Comparison of ENCODE assay signal across 1 cellular context in the genomic region with DNA sequence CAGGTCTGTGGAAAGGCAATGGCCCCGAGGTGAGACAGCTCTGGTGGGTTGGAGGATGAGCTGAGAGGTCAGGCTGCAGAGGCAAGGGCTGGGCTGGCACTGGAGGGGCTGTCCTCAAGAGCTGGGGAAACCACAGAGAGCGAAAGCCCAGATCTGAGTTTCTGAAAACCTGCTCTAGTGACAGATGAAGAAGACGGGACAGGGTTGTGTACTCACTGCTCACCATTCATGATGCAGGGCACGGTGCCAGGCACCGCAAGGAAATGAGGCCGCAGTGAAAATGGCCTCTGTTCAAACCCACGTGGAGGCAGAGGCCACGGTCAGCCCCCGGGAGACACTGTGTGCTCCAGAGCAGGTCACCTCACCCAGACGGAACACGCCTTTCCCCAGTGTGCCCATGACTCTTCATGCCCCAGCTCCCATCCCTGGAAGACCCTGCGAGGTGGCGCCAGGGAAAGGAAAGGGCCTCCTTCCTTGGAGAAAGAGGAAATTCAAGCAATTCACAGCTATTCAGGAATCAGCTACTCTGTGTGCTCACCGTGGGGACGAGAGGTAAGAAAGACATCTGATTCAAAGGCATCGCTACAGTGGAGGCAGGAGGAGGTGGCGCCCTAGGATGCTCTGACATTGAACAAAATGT.
TF ChIP-seq lines count a peak whose summit lies in the region.

No MANE protein-coding gene starts in this region.

TF ChIP-seq in GM12878, 131 proteins besides CTCF, POLR2A, EP300 and RAD21 (continued from another document):
- TF ChIP-seq, protein P1, sequence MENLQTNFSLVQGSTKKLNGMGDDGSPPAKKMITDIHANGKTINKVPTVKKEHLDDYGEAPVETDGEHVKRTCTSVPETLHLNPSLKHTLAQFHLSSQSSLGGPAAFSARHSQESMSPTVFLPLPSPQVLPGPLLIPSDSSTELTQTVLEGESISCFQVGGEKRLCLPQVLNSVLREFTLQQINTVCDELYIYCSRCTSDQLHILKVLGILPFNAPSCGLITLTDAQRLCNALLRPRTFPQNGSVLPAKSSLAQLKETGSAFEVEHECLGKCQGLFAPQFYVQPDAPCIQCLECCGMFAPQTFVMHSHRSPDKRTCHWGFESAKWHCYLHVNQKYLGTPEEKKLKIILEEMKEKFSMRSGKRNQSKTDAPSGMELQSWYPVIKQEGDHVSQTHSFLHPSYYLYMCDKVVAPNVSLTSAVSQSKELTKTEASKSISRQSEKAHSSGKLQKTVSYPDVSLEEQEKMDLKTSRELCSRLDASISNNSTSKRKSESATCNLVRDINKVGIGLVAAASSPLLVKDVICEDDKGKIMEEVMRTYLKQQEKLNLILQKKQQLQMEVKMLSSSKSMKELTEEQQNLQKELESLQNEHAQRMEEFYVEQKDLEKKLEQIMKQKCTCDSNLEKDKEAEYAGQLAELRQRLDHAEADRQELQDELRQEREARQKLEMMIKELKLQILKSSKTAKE (IDR thresholded peaks at IDR 0.05; ENCODE audit: low read depth, poor library complexity, severe bottlenecking) = no peak
- TF ChIP-seq, protein P2, sequence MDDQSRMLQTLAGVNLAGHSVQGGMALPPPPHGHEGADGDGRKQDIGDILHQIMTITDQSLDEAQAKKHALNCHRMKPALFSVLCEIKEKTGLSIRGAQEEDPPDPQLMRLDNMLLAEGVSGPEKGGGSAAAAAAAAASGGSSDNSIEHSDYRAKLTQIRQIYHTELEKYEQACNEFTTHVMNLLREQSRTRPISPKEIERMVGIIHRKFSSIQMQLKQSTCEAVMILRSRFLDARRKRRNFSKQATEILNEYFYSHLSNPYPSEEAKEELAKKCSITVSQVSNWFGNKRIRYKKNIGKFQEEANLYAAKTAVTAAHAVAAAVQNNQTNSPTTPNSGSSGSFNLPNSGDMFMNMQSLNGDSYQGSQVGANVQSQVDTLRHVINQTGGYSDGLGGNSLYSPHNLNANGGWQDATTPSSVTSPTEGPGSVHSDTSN (IDR thresholded peaks at IDR 0.05; ENCODE audit: insufficient replicate concordance, low read depth, low read length) = no peak
- TF ChIP-seq RAD51 (IDR thresholded peaks at IDR 0.05) (no peak), IRF4 (IDR thresholded peaks at IDR 0.05; ENCODE audit: low read depth, low read length) (no peak), CHD1 (IDR thresholded peaks at IDR 0.05; ENCODE audit: low read depth, low read length) (no peak), MYC (IDR thresholded peaks at IDR 0.05; ENCODE audit: insufficient read depth, insufficient read length, insufficient replicate concordance, low read length, severe bottlenecking) (no peak), SMAD1 (IDR thresholded peaks at IDR 0.05; ENCODE audit: low read depth, partially characterized antibody) (no peak), CREM (IDR thresholded peaks at IDR 0.05; ENCODE audit: low read depth) (no peak), RBBP5 (conservative IDR thresholded peaks at IDR 0.05) (no peak), STAT1 (conservative IDR thresholded peaks at IDR 0.05) (no peak)
- TF ChIP-seq, protein P3, sequence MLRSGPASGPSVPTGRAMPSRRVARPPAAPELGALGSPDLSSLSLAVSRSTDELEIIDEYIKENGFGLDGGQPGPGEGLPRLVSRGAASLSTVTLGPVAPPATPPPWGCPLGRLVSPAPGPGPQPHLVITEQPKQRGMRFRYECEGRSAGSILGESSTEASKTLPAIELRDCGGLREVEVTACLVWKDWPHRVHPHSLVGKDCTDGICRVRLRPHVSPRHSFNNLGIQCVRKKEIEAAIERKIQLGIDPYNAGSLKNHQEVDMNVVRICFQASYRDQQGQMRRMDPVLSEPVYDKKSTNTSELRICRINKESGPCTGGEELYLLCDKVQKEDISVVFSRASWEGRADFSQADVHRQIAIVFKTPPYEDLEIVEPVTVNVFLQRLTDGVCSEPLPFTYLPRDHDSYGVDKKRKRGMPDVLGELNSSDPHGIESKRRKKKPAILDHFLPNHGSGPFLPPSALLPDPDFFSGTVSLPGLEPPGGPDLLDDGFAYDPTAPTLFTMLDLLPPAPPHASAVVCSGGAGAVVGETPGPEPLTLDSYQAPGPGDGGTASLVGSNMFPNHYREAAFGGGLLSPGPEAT (IDR thresholded peaks at IDR 0.05; ENCODE audit: low read depth) = no peak
